ENCODE assay signal across 17 cellular contexts in the genomic region with DNA sequence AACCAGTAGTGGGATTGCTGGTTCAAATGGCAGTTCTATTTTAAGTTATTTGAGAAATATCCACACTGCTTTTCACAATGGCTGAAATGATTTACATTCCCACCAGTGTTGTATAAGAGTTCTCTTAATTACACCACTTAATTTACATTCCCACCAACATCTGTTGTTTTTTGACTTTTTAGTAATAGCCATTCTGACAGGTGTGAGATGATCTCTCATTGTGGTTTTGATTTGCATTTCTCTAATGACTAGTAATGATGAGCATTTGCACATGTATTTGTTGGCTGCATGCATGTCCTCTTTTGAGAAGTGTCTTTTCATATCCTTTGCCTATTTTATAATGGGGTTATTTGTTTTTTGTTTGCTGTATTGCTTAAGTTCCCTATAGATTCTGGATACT.
"Had no signal": no experiment of that assay in that cellular context is flagged by ENCODE, and none has a peak within 500 bp of the region (broad histone marks: within the 10 kb centered on the region; RNA-seq: fewer than 3 reads in every experiment).

No MANE protein-coding gene starts in this region.

- H2AFZ ChIP-seq: neural progenitor cell had no signal

- DNase-seq: activated CD4-positive, alpha-beta memory T cell treated with anti-CD3 and anti-CD28 coated beads for 36 hours; activated CD4-positive, alpha-beta T cell treated with anti-CD3 and anti-CD28 coated beads for 1 hour; activated CD8-positive, alpha-beta memory T cell treated with anti-CD3 and anti-CD28 coated beads, Interleukin-2, amount 50 U/mL, for 4 hours; activated naive CD4-positive, alpha-beta T cell; colonic mucosa; esophagus squamous epithelium; foreskin keratinocyte; immature natural killer cell; left colon; midbrain; ovary; stimulated activated CD4-positive, alpha-beta T cell treated with anti-CD3 and anti-CD28 coated beads, Interleukin-12 subunit alpha, Interleukin-12 subunit beta, amount 100 ng/mL, for 4 hours; stimulated activated naive CD4-positive, alpha-beta T cell; substantia nigra; trophoblast cell had no signal

- H3K27me3 ChIP-seq: colonic mucosa, esophagus squamous epithelium, foreskin keratinocyte, neural progenitor cell, ovary had no signal

- H3K4me1 ChIP-seq: colonic mucosa, esophagus squamous epithelium, foreskin keratinocyte, neural progenitor cell had no signal

- H3K9me3 ChIP-seq: colonic mucosa, esophagus squamous epithelium, ovary had no signal

- H3K36me3 ChIP-seq: colonic mucosa, esophagus squamous epithelium, neural progenitor cell, ovary had no signal

- H3K9ac ChIP-seq: neural progenitor cell had no signal

- H3K4me3 ChIP-seq: colonic mucosa, esophagus squamous epithelium, lung, neural progenitor cell, ovary had no signal

- ATAC-seq: foreskin keratinocyte, left colon had no signal

- H3K4me2 ChIP-seq: neural progenitor cell had no signal

- H3K27ac ChIP-seq: colonic mucosa, esophagus squamous epithelium, foreskin keratinocyte, neural progenitor cell, ovary had no signal
